In the genomic region with DNA sequence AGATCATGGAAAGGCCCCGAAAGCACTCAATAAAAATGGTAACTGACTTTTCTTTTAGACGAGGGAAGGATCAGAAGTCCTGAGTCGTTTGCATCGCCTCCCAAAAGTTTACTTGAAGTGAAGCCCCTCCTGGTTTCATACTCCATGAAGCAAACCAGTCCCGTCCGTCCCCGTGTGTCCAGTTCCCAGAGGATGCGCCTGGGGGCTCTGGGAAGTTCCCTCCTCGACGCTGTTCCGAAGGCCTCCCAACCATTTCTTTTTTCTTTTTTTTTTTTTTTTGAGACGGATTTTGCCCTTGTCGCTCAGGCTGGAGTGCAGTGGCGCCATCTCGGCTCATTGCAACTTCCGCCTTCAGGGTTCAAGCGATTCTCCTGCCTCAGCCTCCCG, we compare ENCODE assay signal across 9 cellular contexts. TPM values are rescaled to one million over a fixed set of nuclear protein-coding genes. Genes with fewer than 3 reads are reported as not detected.
A peak's percentile ranks its signal among the peaks of the same experiment; 100 is the strongest.
DNase-seq lines count a peak whose midpoint lies in the region; ATAC-seq, FAIRE-seq and TF ChIP-seq lines count a peak whose summit lies in the region.
"Had no signal": no experiment of that assay in that cellular context is flagged by ENCODE, and none has a peak within 500 bp of the region (broad histone marks: within the 10 kb centered on the region; RNA-seq: fewer than 3 reads in every experiment).

No MANE protein-coding gene starts in this region.

- H2AFZ ChIP-seq in GM12878 (ENCODE audit: control insufficient read depth, low read depth, low read length) (peak overlapping the region; percentile 100), HepG2 (ENCODE audit: low read length) (peak overlapping the region; percentile 36)

- CTCF ChIA-PET in GM12878 (lab: Yijun Ruan, JAX) (interaction anchor here (0.6 to 3.0 kb wide), 7 partner anchors 13 to 301 kb away, joined by 3 to 9 read pairs (median 4); a partner anchor contains a TSS), HepG2 (lab: Yijun Ruan, JAX; ENCODE audit: low intra/inter-chr PET ratio, low total read pairs) (no interaction called here)

- intact Hi-C loops in GM12878 (cut with micrococcal nuclease; ENCODE audit: unreplicated experiment): no loop called here
- intact Hi-C loops in HepG2 (cut with micrococcal nuclease; ENCODE audit: unreplicated experiment): no loop called here
- intact Hi-C loops in testis (cut with DNase I; ENCODE audit: low total_unique reads): no loop called here

- H3K4me1 ChIP-seq in GM12878 (ENCODE audit: control insufficient read depth, insufficient read depth, low read length): no peaks in the 10 kb centered on the region
- 0 out of 2 replicates have a peak, but pooled peaks cover 7% of the 10 kb centered on the region for H3K4me1 ChIP-seq in HepG2 (ENCODE audit: insufficient read depth, low read length)
- no peaks in the 10 kb centered on the region for H3K4me1 ChIP-seq in testis

- H3K9me3 ChIP-seq in GM12878 (replicated peaks; ENCODE audit: control insufficient read depth, insufficient read depth, low read length) (no peaks in the 10 kb centered on the region), HepG2 (ENCODE audit: low read length) (no peaks in the 10 kb centered on the region), testis (no peaks in the 10 kb centered on the region)

- H3K4me2 ChIP-seq in GM12878 (ENCODE audit: control insufficient read depth, insufficient read depth) (peak overlapping the region; percentile 70), HepG2 (ENCODE audit: low read depth, low read length) (peak overlapping the region; percentile 70)

- no peak for ATAC-seq in GM12878
- ATAC-seq in HepG2: no peak
- no peak for ATAC-seq in HG03039 (IDR thresholded peaks at IDR 0.05; ENCODE audit: unreplicated experiment)
- no peak for ATAC-seq in HG03097 (IDR thresholded peaks at IDR 0.05; ENCODE audit: low FRiP score, unreplicated experiment)

- H3K27ac ChIP-seq in GM12878 (ENCODE audit: control insufficient read depth, insufficient read depth): peak overlapping the region; percentile 62
- H3K27ac ChIP-seq in HepG2 (ENCODE audit: extremely low read length, insufficient read depth, low read length): peak overlapping the region; percentile 67
- peak overlapping the region; percentile 86 to 93 for H3K27ac ChIP-seq in testis

- H3K4me3 ChIP-seq in GM12878 (peak overlapping the region; percentile 94), HepG2 (replicated peaks in 1 of 3; ENCODE audit: insufficient read depth in 1 of 3, low read depth in 2 of 3, low read length in 3 of 3) (peak overlapping the region; percentile 40 to 63 (median 41); a peak in 3 of 6 replicates), testis (peak overlapping the region; percentile 64 to 66)

- no peaks in the 10 kb centered on the region for H3K27me3 ChIP-seq in GM12878 (replicated peaks in 1 of 2; ENCODE audit: control insufficient read depth in 2 of 2, insufficient read depth in 2 of 2, low read length in 1 of 2)
- H3K27me3 ChIP-seq in HepG2 (ENCODE audit: control insufficient read depth in 1 of 2, insufficient read depth in 2 of 2, low read length in 2 of 2): no peaks in the 10 kb centered on the region
- H3K27me3 ChIP-seq in testis: no peaks in the 10 kb centered on the region

- peak overlapping the region; percentile 88 for H3K4me3 Mint-ChIP-seq in T-helper 1 cell treated with Interleukin-12 subunit alpha and Interleukin-12 subunit beta and Interleukin-4 antibody, amounts not matched to agents 30 μg/mL and 1 μg/mL, for 36 hours

- SMC1A ChIA-PET in GM12878 (lab: Charles Lee; ENCODE audit: uncharacterized antibody, unreplicated experiment): interaction anchor here (0.6 to 1.2 kb wide), 2 partner anchors 17 to 20 kb away, joined by 3 to 5 read pairs; no protein-coding TSS in a partner anchor

- H3K79me2 ChIP-seq in GM12878 (ENCODE audit: control insufficient read depth, insufficient read depth, low read length) (no peaks in the 10 kb centered on the region; the same call in 1 of the 2 replicates), HepG2 (ENCODE audit: insufficient read depth, low read length) (no peaks in the 10 kb centered on the region)

- TF ChIP-seq POLR2A in GM12878 (IDR thresholded peaks at IDR 0.05; ENCODE audit: low read depth, low read length) (no peak), HepG2 (IDR thresholded peaks at IDR 0.05; ENCODE audit: insufficient read depth in 1 of 2, low read depth in 2 of 2, low read length in 2 of 2) (no peak), testis (IDR thresholded peaks at IDR 0.05) (no peak)

- H3K27me3 Mint-ChIP-seq in T-helper 1 cell treated with Interleukin-12 subunit alpha and Interleukin-12 subunit beta and Interleukin-4 antibody, amounts not matched to agents 30 μg/mL and 1 μg/mL, for 36 hours (ENCODE audit: low read depth): no peaks in the 10 kb centered on the region

- RAD21 ChIA-PET in GM12878 (lab: Charles Lee; ENCODE audit: unreplicated experiment): interaction anchor here (0.6 to 2.1 kb wide), 5 partner anchors 108 to 302 kb away, joined by 3 to 6 read pairs (median 5); a partner anchor contains a TSS

- no peak for DNase-seq in T-helper 1 cell
- no peak for DNase-seq in GM12878 (ENCODE audit: low read depth, low spot score)
- DNase-seq in HepG2 (ENCODE audit: low spot score): no peak
- no peak for DNase-seq in testis
- no peak for DNase-seq in OCI-M1 (lab: John Stamatoyannopoulos, UW)

- in situ Hi-C loops in GM12878 (cut with MboI) (no loop called here), HepG2 (cut with HindIII; ENCODE audit: extremely low pct_ligation_motif_present, low pct_unique_long_range_greater_than_20kb) (no loop called here)

- POLR2A ChIA-PET in GM12878 (lab: Charles Lee): interaction anchor here (0.6 to 2.3 kb wide), 11 partner anchors 11 to 1466 kb away, joined by 3 to 11 read pairs (median 4); a partner anchor contains a TSS
- POLR2A ChIA-PET in HepG2 (lab: Yijun Ruan, JAX): interaction anchor here (0.8 to 2.9 kb wide), 7 partner anchors 9 to 50 kb away, joined by 3 to 27 read pairs (median 6); a partner anchor contains a TSS

- 2% methylated on average over 8 of the region's 18 CpGs for WGBS in GM12878 (ENCODE audit: insufficient coverage, insufficient replicate concordance, low lambda C conversion rate, missing lambda C conversion rate)
- WGBS in HepG2 (ENCODE audit: low lambda C conversion rate): 90% methylated on average over 18 of the region's 18 CpGs
- WGBS in testis, 2 donors: 19 to 21% methylated on average over 18 of the region's 18 CpGs

- TF ChIP-seq CTCF in GM12878 (IDR thresholded peaks at IDR 0.05 in 2 of 3, conservative IDR thresholded peaks at IDR 0.05 in 1 of 3; ENCODE audit: control insufficient read depth in 2 of 3, extremely low read depth in 1 of 3, insufficient read depth in 1 of 3, low read depth in 3 of 3, low read length in 3 of 3): no peak
- no peak for TF ChIP-seq CTCF in HepG2 (CRISPR knock-in tag; IDR thresholded peaks at IDR 0.05)
- TF ChIP-seq CTCF in testis (IDR thresholded peaks at IDR 0.05): no peak

- H3K9me3 Mint-ChIP-seq in T-helper 1 cell treated with Interleukin-12 subunit alpha and Interleukin-12 subunit beta and Interleukin-4 antibody, amounts not matched to agents 30 μg/mL and 1 μg/mL, for 36 hours: no peaks in the 10 kb centered on the region

- TF ChIP-seq RAD21 in GM12878 (IDR thresholded peaks at IDR 0.05; ENCODE audit: insufficient read depth, low read depth, low read length) (no peak), HepG2 (CRISPR knock-in tag; IDR thresholded peaks at IDR 0.05) (no peak)

- H3K27ac Mint-ChIP-seq in T-helper 1 cell treated with Interleukin-12 subunit alpha and Interleukin-12 subunit beta and Interleukin-4 antibody, amounts not matched to agents 30 μg/mL and 1 μg/mL, for 36 hours: peak overlapping the region; percentile 89

- BruUV-seq in GM12878 (replicated peaks; lab: Mats Ljungman, UMichigan) (TSS peak; percentile 96), HepG2 (replicated peaks; lab: Mats Ljungman, UMichigan) (TSS peak; percentile 74)

- H3K36me3 ChIP-seq in GM12878 (ENCODE audit: control insufficient read depth in 2 of 2, insufficient read depth in 2 of 2, low read length in 1 of 2) (peaks cover 6 to 9% of the 10 kb centered on the region in 2 experiments), HepG2 (replicated peaks in 1 of 2; ENCODE audit: control insufficient read depth in 1 of 2, insufficient read depth in 2 of 2, low read length in 2 of 2) (peaks cover 2 to 18% of the 10 kb centered on the region in 2 experiments; a peak in 4 of 5 replicates), testis (ENCODE audit: low read depth, missing control alignments) (no peaks in the 10 kb centered on the region)

- H3K9ac ChIP-seq in GM12878 (ENCODE audit: control insufficient read depth, insufficient read depth, low read length): peak overlapping the region; percentile 80
- H3K9ac ChIP-seq in HepG2 (ENCODE audit: insufficient read depth, low read depth, low read length): peak overlapping the region; percentile 64; the same call in 1 of the 2 replicates

- H4K20me1 ChIP-seq in GM12878 (ENCODE audit: control insufficient read depth, insufficient read depth) (no peaks in the 10 kb centered on the region), HepG2 (ENCODE audit: insufficient read depth, low read length) (no peaks in the 10 kb centered on the region)

- FAIRE-seq in GM12878 (lab: Jason Lieb, UNC) (no peak), HepG2 (lab: Jason Lieb, UNC) (no peak)

- no peak for TF ChIP-seq EP300 in GM12878 (IDR thresholded peaks at IDR 0.05; ENCODE audit: borderline replicate concordance in 1 of 2, control insufficient read depth in 1 of 2, low read depth in 2 of 2, low read length in 2 of 2)
- TF ChIP-seq EP300 in HepG2 (IDR thresholded peaks at IDR 0.05; ENCODE audit: low read depth in 2 of 2, low read length in 2 of 2): no peak
- TF ChIP-seq EP300 in HepG2 (CRISPR knock-in tag; IDR thresholded peaks at IDR 0.05; ENCODE audit: borderline replicate concordance): no peak

- peaks cover 20% of the 10 kb centered on the region for H3K4me1 Mint-ChIP-seq in T-helper 1 cell treated with Interleukin-12 subunit alpha and Interleukin-12 subunit beta and Interleukin-4 antibody, amounts not matched to agents 30 μg/mL and 1 μg/mL, for 36 hours (ENCODE audit: low read depth)

- H3K36me3 Mint-ChIP-seq in T-helper 1 cell treated with Interleukin-12 subunit alpha and Interleukin-12 subunit beta and Interleukin-4 antibody, amounts not matched to agents 30 μg/mL and 1 μg/mL, for 36 hours (ENCODE audit: low read depth): peaks cover 17% of the 10 kb centered on the region

RNA-seq across cellular contexts. Expression of a gene that starts 0.7 kb away (rescaled TPM):
- 0.76 and 2.5 TPM in 2 replicates for total RNA-seq in GM12878 (2013; cell fraction: nucleolus; rRNA removed)
- total RNA-seq in GM12878 (2014; rRNA removed) (1.9 and 2.8 TPM in 2 replicates), GM12878 (2014; rRNA removed; fragmentation: Illumina TruSeq; extraction: Trizol) (1.7 and 2.2 TPM in 2 replicates), GM12878 (2021) (1.5 and 3.1 TPM in 2 replicates), HepG2 (2016; rRNA removed; fragmentation: Illumina TruSeq; extraction: Trizol) (0.60 and 0.86 TPM in 2 replicates), testis (10 to 100 TPM; 50.7 to 72.1 TPM)
- polyA plus RNA-seq in GM12878 (2011; ENCODE audit: low read depth): 2.8 TPM
- polyA plus RNA-seq in GM12878 (2011; rRNA removed) (1.9 and 3.0 TPM in 2 replicates), GM12878 (2014; fragmentation: Illumina TruSeq; extraction: Trizol) (1.8 and 1.9 TPM in 2 replicates), GM12878 (2014; fragmentation: Nextera tagmentation; extraction: Ambion mirVana) (1 to 10 TPM; 5.5 to 5.9 TPM), GM12878 (2014; rRNA removed) (3.0 and 4.4 TPM in 2 replicates), GM12878 (2016; fragmentation: Nextera tagmentation; extraction: Ambion mirVana) (1 to 10 TPM; 3.3 to 4.1 TPM), HepG2 (2011; rRNA removed) (0.84 and 0.85 TPM in 2 replicates), testis (ENCODE audit: insufficient read depth, low read depth, low replicate concordance) (199 TPM)
- polyA plus RNA-seq in GM12878 (2011; cell fraction: cytosol; rRNA removed): 1.3 and 1.5 TPM in 2 replicates
- 0.75 and 1.5 TPM in 2 replicates for polyA plus RNA-seq in GM12878 (2011; cell fraction: nucleus; rRNA removed)
- 1.9 and 2.3 TPM in 2 replicates for polyA plus RNA-seq in GM12878 (2012)
- 1.2 and 2.9 TPM in 2 replicates for polyA minus RNA-seq in GM12878 (2011; rRNA and poly(A)+ RNA removed)
- not detected in 2 replicates for polyA minus RNA-seq in GM12878 (2011; cell fraction: cytosol; rRNA and poly(A)+ RNA removed)
- 1.1 and 2.1 TPM in 2 replicates for polyA minus RNA-seq in GM12878 (2011; cell fraction: nucleus; rRNA and poly(A)+ RNA removed)
- 0.71 and 1.1 TPM in 2 replicates for total RNA-seq in HepG2 (2016; cell fraction: cytosol; rRNA removed; fragmentation: Illumina TruSeq; extraction: Trizol; ENCODE audit: low read depth)
- 1.0 and 1.6 TPM in 2 replicates for total RNA-seq in HepG2 (2016; cell fraction: insoluble cytoplasmic fraction; rRNA removed; fragmentation: Illumina TruSeq; extraction: Trizol)
- 0.72 and 1.4 TPM in 2 replicates for total RNA-seq in HepG2 (2016; cell fraction: membrane; rRNA removed; fragmentation: Illumina TruSeq; extraction: Trizol)
- total RNA-seq in HepG2 (2016; cell fraction: nucleus; rRNA removed; fragmentation: Illumina TruSeq; extraction: Trizol): 0.34 and 1.4 TPM in 2 replicates
- 0.46 and 0.48 TPM in 2 replicates for polyA plus RNA-seq in HepG2 (2011; cell fraction: cytosol; rRNA removed)
- polyA plus RNA-seq in HepG2 (2011; cell fraction: nucleus; rRNA removed): 0.23 and 0.93 TPM in 2 replicates
- 1.3 TPM in 2 replicates for polyA plus RNA-seq in HepG2 (2012)
- 0.35 and 0.55 TPM in 2 replicates for polyA plus RNA-seq in HepG2 (2016; cell fraction: cytosol; fragmentation: Illumina TruSeq; extraction: Trizol; ENCODE audit: low read depth)
- 0.72 and 0.93 TPM in 2 replicates for polyA plus RNA-seq in HepG2 (2016; cell fraction: insoluble cytoplasmic fraction; fragmentation: Illumina TruSeq; extraction: Trizol; ENCODE audit: low read depth)
- 0.69 and 1.2 TPM in 2 replicates for polyA plus RNA-seq in HepG2 (2016; cell fraction: membrane; fragmentation: Illumina TruSeq; extraction: Trizol; ENCODE audit: low read depth)
- 1.1 and 1.4 TPM in 2 replicates for polyA plus RNA-seq in HepG2 (2016; cell fraction: nucleus; fragmentation: Illumina TruSeq; extraction: Trizol; ENCODE audit: insufficient read depth, low read depth)
- polyA minus RNA-seq in HepG2 (2011; rRNA and poly(A)+ RNA removed; ENCODE audit: low replicate concordance): 0.56 and 3.7 TPM in 2 replicates
- 0.62 TPM in 1 of 2 replicates, not detected in the other for polyA minus RNA-seq in HepG2 (2011; cell fraction: cytosol; rRNA and poly(A)+ RNA removed)
- polyA minus RNA-seq in HepG2 (2011; cell fraction: nucleus; rRNA and poly(A)+ RNA removed): 1.4 and 2.0 TPM in 2 replicates

RNA-seq across cellular contexts. Expression of a gene that starts 13.3 kb away (rescaled TPM):
- total RNA-seq in GM12878 (2013; cell fraction: nucleolus; rRNA removed): 22.7 and 27.4 TPM in 2 replicates
- total RNA-seq in GM12878 (2014; rRNA removed) (114 and 124 TPM in 2 replicates), GM12878 (2014; rRNA removed; fragmentation: Illumina TruSeq; extraction: Trizol) (90.6 and 99.7 TPM in 2 replicates), GM12878 (2021) (99.3 and 100 TPM in 2 replicates), HepG2 (2016; rRNA removed; fragmentation: Illumina TruSeq; extraction: Trizol) (113 and 137 TPM in 2 replicates), testis (100 to 1,000 TPM; 101 to 126 TPM)
- 31.7 TPM for polyA plus RNA-seq in GM12878 (2011; ENCODE audit: low read depth)
- polyA plus RNA-seq in GM12878 (2011; rRNA removed) (83.1 and 103 TPM in 2 replicates), GM12878 (2014; fragmentation: Illumina TruSeq; extraction: Trizol) (148 and 157 TPM in 2 replicates), GM12878 (2014; fragmentation: Nextera tagmentation; extraction: Ambion mirVana) (10 to 100 TPM; 41.1 to 72.0 TPM), GM12878 (2014; rRNA removed) (166 and 171 TPM in 2 replicates), GM12878 (2016; fragmentation: Nextera tagmentation; extraction: Ambion mirVana) (100 to 1,000 TPM; 200 to 207 TPM), HepG2 (2011; rRNA removed) (53.3 and 59.0 TPM in 2 replicates), testis (ENCODE audit: insufficient read depth, low read depth, low replicate concordance) (349 TPM)
- polyA plus RNA-seq in GM12878 (2011; cell fraction: cytosol; rRNA removed): 68.6 and 77.9 TPM in 2 replicates
- polyA plus RNA-seq in GM12878 (2011; cell fraction: nucleus; rRNA removed): 38.0 and 40.9 TPM in 2 replicates
- polyA plus RNA-seq in GM12878 (2012): 56.3 and 71.8 TPM in 2 replicates
- polyA minus RNA-seq in GM12878 (2011; rRNA and poly(A)+ RNA removed): 22.9 and 26.3 TPM in 2 replicates
- 13.2 and 14.8 TPM in 2 replicates for polyA minus RNA-seq in GM12878 (2011; cell fraction: cytosol; rRNA and poly(A)+ RNA removed)
- 7.3 and 15.6 TPM in 2 replicates for polyA minus RNA-seq in GM12878 (2011; cell fraction: nucleus; rRNA and poly(A)+ RNA removed)
- 206 and 254 TPM in 2 replicates for total RNA-seq in HepG2 (2016; cell fraction: cytosol; rRNA removed; fragmentation: Illumina TruSeq; extraction: Trizol; ENCODE audit: low read depth)
- total RNA-seq in HepG2 (2016; cell fraction: insoluble cytoplasmic fraction; rRNA removed; fragmentation: Illumina TruSeq; extraction: Trizol): 122 and 135 TPM in 2 replicates
- 170 and 207 TPM in 2 replicates for total RNA-seq in HepG2 (2016; cell fraction: membrane; rRNA removed; fragmentation: Illumina TruSeq; extraction: Trizol)
- 55.2 and 55.8 TPM in 2 replicates for total RNA-seq in HepG2 (2016; cell fraction: nucleus; rRNA removed; fragmentation: Illumina TruSeq; extraction: Trizol)
- 63.3 and 64.9 TPM in 2 replicates for polyA plus RNA-seq in HepG2 (2011; cell fraction: cytosol; rRNA removed)
- 32.6 and 45.2 TPM in 2 replicates for polyA plus RNA-seq in HepG2 (2011; cell fraction: nucleus; rRNA removed)
- 46.7 and 60.7 TPM in 2 replicates for polyA plus RNA-seq in HepG2 (2012)
- polyA plus RNA-seq in HepG2 (2016; cell fraction: cytosol; fragmentation: Illumina TruSeq; extraction: Trizol; ENCODE audit: low read depth): 258 and 349 TPM in 2 replicates
- 167 TPM in 2 replicates for polyA plus RNA-seq in HepG2 (2016; cell fraction: insoluble cytoplasmic fraction; fragmentation: Illumina TruSeq; extraction: Trizol; ENCODE audit: low read depth)
- 198 and 246 TPM in 2 replicates for polyA plus RNA-seq in HepG2 (2016; cell fraction: membrane; fragmentation: Illumina TruSeq; extraction: Trizol; ENCODE audit: low read depth)
- polyA plus RNA-seq in HepG2 (2016; cell fraction: nucleus; fragmentation: Illumina TruSeq; extraction: Trizol; ENCODE audit: insufficient read depth, low read depth): 109 and 110 TPM in 2 replicates
- 12.8 and 22.8 TPM in 2 replicates for polyA minus RNA-seq in HepG2 (2011; rRNA and poly(A)+ RNA removed; ENCODE audit: low replicate concordance)
- polyA minus RNA-seq in HepG2 (2011; cell fraction: cytosol; rRNA and poly(A)+ RNA removed): 16.6 and 17.9 TPM in 2 replicates
- 21.8 and 27.1 TPM in 2 replicates for polyA minus RNA-seq in HepG2 (2011; cell fraction: nucleus; rRNA and poly(A)+ RNA removed)

RNA-seq across cellular contexts. Expression of a gene that starts 31.8 kb away (rescaled TPM):
- not detected in 2 replicates for total RNA-seq in GM12878 (2013; cell fraction: nucleolus; rRNA removed)
- not detected in 2 replicates for total RNA-seq in GM12878 (2014; rRNA removed)
- total RNA-seq in GM12878 (2014; rRNA removed; fragmentation: Illumina TruSeq; extraction: Trizol): not detected in 2 replicates
- total RNA-seq in GM12878 (2021): 0.13 TPM in 1 of 2 replicates, not detected in the other
- not detected for polyA plus RNA-seq in GM12878 (2011; ENCODE audit: low read depth)
- polyA plus RNA-seq in GM12878 (2011; rRNA removed): not detected in 2 replicates
- not detected in 2 replicates for polyA plus RNA-seq in GM12878 (2011; cell fraction: cytosol; rRNA removed)
- not detected in 2 replicates for polyA plus RNA-seq in GM12878 (2011; cell fraction: nucleus; rRNA removed)
- 0.05 TPM in 1 of 2 replicates, not detected in the other for polyA plus RNA-seq in GM12878 (2012)
- polyA plus RNA-seq in GM12878 (2014; fragmentation: Illumina TruSeq; extraction: Trizol): not detected in 2 replicates
- polyA plus RNA-seq in GM12878 (2014; fragmentation: Nextera tagmentation; extraction: Ambion mirVana): not detected
- not detected in 2 replicates for polyA plus RNA-seq in GM12878 (2014; rRNA removed)
- not detected for polyA plus RNA-seq in GM12878 (2016; fragmentation: Nextera tagmentation; extraction: Ambion mirVana)
- not detected in 2 replicates for polyA minus RNA-seq in GM12878 (2011; rRNA and poly(A)+ RNA removed)
- not detected in 2 replicates for polyA minus RNA-seq in GM12878 (2011; cell fraction: cytosol; rRNA and poly(A)+ RNA removed)
- polyA minus RNA-seq in GM12878 (2011; cell fraction: nucleus; rRNA and poly(A)+ RNA removed): not detected in 2 replicates
- total RNA-seq in HepG2 (2016; rRNA removed; fragmentation: Illumina TruSeq; extraction: Trizol): 3.5 and 11.9 TPM in 2 replicates
- total RNA-seq in HepG2 (2016; cell fraction: cytosol; rRNA removed; fragmentation: Illumina TruSeq; extraction: Trizol; ENCODE audit: low read depth): 2.8 and 3.1 TPM in 2 replicates
- 3.2 and 11.8 TPM in 2 replicates for total RNA-seq in HepG2 (2016; cell fraction: insoluble cytoplasmic fraction; rRNA removed; fragmentation: Illumina TruSeq; extraction: Trizol)
- total RNA-seq in HepG2 (2016; cell fraction: membrane; rRNA removed; fragmentation: Illumina TruSeq; extraction: Trizol): 5.6 and 6.3 TPM in 2 replicates
- 17.4 and 18.5 TPM in 2 replicates for total RNA-seq in HepG2 (2016; cell fraction: nucleus; rRNA removed; fragmentation: Illumina TruSeq; extraction: Trizol)
- polyA plus RNA-seq in HepG2 (2011; rRNA removed): 28.8 and 45.4 TPM in 2 replicates
- polyA plus RNA-seq in HepG2 (2011; cell fraction: cytosol; rRNA removed): 14.7 and 16.4 TPM in 2 replicates
- 91.0 and 108 TPM in 2 replicates for polyA plus RNA-seq in HepG2 (2011; cell fraction: nucleus; rRNA removed)
- polyA plus RNA-seq in HepG2 (2012): 30.0 and 40.7 TPM in 2 replicates
- polyA plus RNA-seq in HepG2 (2016; cell fraction: cytosol; fragmentation: Illumina TruSeq; extraction: Trizol; ENCODE audit: low read depth): 2.0 and 2.5 TPM in 2 replicates
- polyA plus RNA-seq in HepG2 (2016; cell fraction: insoluble cytoplasmic fraction; fragmentation: Illumina TruSeq; extraction: Trizol; ENCODE audit: low read depth): 5.0 and 5.6 TPM in 2 replicates
- polyA plus RNA-seq in HepG2 (2016; cell fraction: membrane; fragmentation: Illumina TruSeq; extraction: Trizol; ENCODE audit: low read depth): 5.1 and 5.2 TPM in 2 replicates
- polyA plus RNA-seq in HepG2 (2016; cell fraction: nucleus; fragmentation: Illumina TruSeq; extraction: Trizol; ENCODE audit: insufficient read depth, low read depth): 40.8 and 46.3 TPM in 2 replicates
- 1.5 and 20.2 TPM in 2 replicates for polyA minus RNA-seq in HepG2 (2011; rRNA and poly(A)+ RNA removed; ENCODE audit: low replicate concordance)
- 6.9 and 10.3 TPM in 2 replicates for polyA minus RNA-seq in HepG2 (2011; cell fraction: cytosol; rRNA and poly(A)+ RNA removed)
- 28.3 and 40.9 TPM in 2 replicates for polyA minus RNA-seq in HepG2 (2011; cell fraction: nucleus; rRNA and poly(A)+ RNA removed)
- total RNA-seq in testis: 1 to 10 TPM; 2.0 to 4.9 TPM
- 3.8 TPM for polyA plus RNA-seq in testis (ENCODE audit: insufficient read depth, low read depth, low replicate concordance)
- total RNA-seq: dermis microvascular lymphatic vessel endothelial cell had no signal

RNA-seq across cellular contexts. Expression of a gene that starts 53.2 kb away (rescaled TPM):
- 4.2 and 6.5 TPM in 2 replicates for total RNA-seq in GM12878 (2013; cell fraction: nucleolus; rRNA removed)
- total RNA-seq in GM12878 (2014; rRNA removed): 43.3 and 48.3 TPM in 2 replicates
- total RNA-seq in GM12878 (2014; rRNA removed; fragmentation: Illumina TruSeq; extraction: Trizol): 11.9 and 13.1 TPM in 2 replicates
- 53.6 and 56.6 TPM in 2 replicates for total RNA-seq in GM12878 (2021)
- 39.7 TPM for polyA plus RNA-seq in GM12878 (2011; ENCODE audit: low read depth)
- polyA plus RNA-seq in GM12878 (2011; rRNA removed): 35.3 and 58.4 TPM in 2 replicates
- polyA plus RNA-seq in GM12878 (2011; cell fraction: cytosol; rRNA removed): 70.9 and 107 TPM in 2 replicates
- polyA plus RNA-seq in GM12878 (2011; cell fraction: nucleus; rRNA removed): 31.8 and 32.9 TPM in 2 replicates
- polyA plus RNA-seq in GM12878 (2012): 42.3 and 45.0 TPM in 2 replicates
- polyA plus RNA-seq in GM12878 (2014; fragmentation: Illumina TruSeq; extraction: Trizol): 34.1 and 68.0 TPM in 2 replicates
- polyA plus RNA-seq in GM12878 (2014; fragmentation: Nextera tagmentation; extraction: Ambion mirVana): 10 to 100 TPM; 26.6 to 36.0 TPM
- polyA plus RNA-seq in GM12878 (2014; rRNA removed): 99.8 and 103 TPM in 2 replicates
- polyA plus RNA-seq in GM12878 (2016; fragmentation: Nextera tagmentation; extraction: Ambion mirVana): 10 to 100 TPM; 85.9 to 97.3 TPM
- polyA minus RNA-seq in GM12878 (2011; rRNA and poly(A)+ RNA removed): 38.8 and 41.3 TPM in 2 replicates
- polyA minus RNA-seq in GM12878 (2011; cell fraction: cytosol; rRNA and poly(A)+ RNA removed): 10.7 and 23.7 TPM in 2 replicates
- 11.6 and 17.0 TPM in 2 replicates for polyA minus RNA-seq in GM12878 (2011; cell fraction: nucleus; rRNA and poly(A)+ RNA removed)
- total RNA-seq in HepG2 (2016; rRNA removed; fragmentation: Illumina TruSeq; extraction: Trizol): 14.0 and 17.0 TPM in 2 replicates
- total RNA-seq in HepG2 (2016; cell fraction: cytosol; rRNA removed; fragmentation: Illumina TruSeq; extraction: Trizol; ENCODE audit: low read depth): 56.5 and 60.8 TPM in 2 replicates
- total RNA-seq in HepG2 (2016; cell fraction: insoluble cytoplasmic fraction; rRNA removed; fragmentation: Illumina TruSeq; extraction: Trizol): 14.8 TPM in 2 replicates
- 50.9 and 52.1 TPM in 2 replicates for total RNA-seq in HepG2 (2016; cell fraction: membrane; rRNA removed; fragmentation: Illumina TruSeq; extraction: Trizol)
- 6.1 and 9.2 TPM in 2 replicates for total RNA-seq in HepG2 (2016; cell fraction: nucleus; rRNA removed; fragmentation: Illumina TruSeq; extraction: Trizol)
- polyA plus RNA-seq in HepG2 (2011; rRNA removed): 52.0 and 61.6 TPM in 2 replicates
- 52.4 and 63.1 TPM in 2 replicates for polyA plus RNA-seq in HepG2 (2011; cell fraction: cytosol; rRNA removed)
- polyA plus RNA-seq in HepG2 (2011; cell fraction: nucleus; rRNA removed): 18.3 and 21.3 TPM in 2 replicates
- 22.5 and 35.0 TPM in 2 replicates for polyA plus RNA-seq in HepG2 (2012)
- 247 and 272 TPM in 2 replicates for polyA plus RNA-seq in HepG2 (2016; cell fraction: cytosol; fragmentation: Illumina TruSeq; extraction: Trizol; ENCODE audit: low read depth)
- 57.9 and 60.5 TPM in 2 replicates for polyA plus RNA-seq in HepG2 (2016; cell fraction: insoluble cytoplasmic fraction; fragmentation: Illumina TruSeq; extraction: Trizol; ENCODE audit: low read depth)
- polyA plus RNA-seq in HepG2 (2016; cell fraction: membrane; fragmentation: Illumina TruSeq; extraction: Trizol; ENCODE audit: low read depth): 158 and 176 TPM in 2 replicates
- polyA plus RNA-seq in HepG2 (2016; cell fraction: nucleus; fragmentation: Illumina TruSeq; extraction: Trizol; ENCODE audit: insufficient read depth, low read depth): 38.1 and 40.1 TPM in 2 replicates
- 38.9 and 99.2 TPM in 2 replicates for polyA minus RNA-seq in HepG2 (2011; rRNA and poly(A)+ RNA removed; ENCODE audit: low replicate concordance)
- polyA minus RNA-seq in HepG2 (2011; cell fraction: cytosol; rRNA and poly(A)+ RNA removed): 11.0 and 14.3 TPM in 2 replicates
- polyA minus RNA-seq in HepG2 (2011; cell fraction: nucleus; rRNA and poly(A)+ RNA removed): 9.0 and 11.3 TPM in 2 replicates
- total RNA-seq in testis: 100 to 1,000 TPM in 1 of 2 donors, 10 to 100 TPM in 1; 73.6 to 106 TPM
- polyA plus RNA-seq in testis (ENCODE audit: insufficient read depth, low read depth, low replicate concordance): 69.1 TPM

Comparison
In these comparisons a context has a peak if more than half of its experiments do, and no peak if none do; other contexts are left out.
1. H3K4me3 ChIP-seq: peak in every context shown above with its lines; median percentile 94 in GM12878; 65 in testis; 41 in HepG2.
2. RNA of a gene that starts 0.7 kb away (total RNA-seq): 50.7 to 72.1 TPM in testis; 0.76 to 3.1 TPM in GM12878 and 0.34 to 1.6 TPM in HepG2; every median in the first group is over 10 times any median in the second.
3. Peak in every context shown above with its lines, with median percentiles within 50 percentile points of each other: H3K27ac ChIP-seq.